8 cellular contexts compared by ENCODE assay signal in genomic region chr5:67493676-67494075, GRCh38.
DNase-seq lines count a peak whose midpoint lies in the region; ATAC-seq, FAIRE-seq and TF ChIP-seq lines count a peak whose summit lies in the region.

No MANE protein-coding gene starts in this region.

- H3K9me3 ChIP-seq in right cardiac atrium (ENCODE audit: control insufficient read depth, low read length) (no peaks in the 10 kb centered on the region), small intestine (ENCODE audit: control insufficient read depth, low read depth) (no peaks in the 10 kb centered on the region)

- no peaks in the 10 kb centered on the region for H3K36me3 ChIP-seq in small intestine (ENCODE audit: control insufficient read depth in 2 of 2, insufficient read depth in 2 of 2, low read length in 2 of 2)

- no peaks in the 10 kb centered on the region for H3K4me1 ChIP-seq in right cardiac atrium (ENCODE audit: control insufficient read depth, insufficient read depth, low read length)
- peaks cover 0 to 3% of the 10 kb centered on the region in 2 donors for H3K4me1 ChIP-seq in small intestine (ENCODE audit: control insufficient read depth in 2 of 2, insufficient read depth in 1 of 2, low read depth in 1 of 2, low read length in 1 of 2)

- H3K4me3 Mint-ChIP-seq in stimulated activated naive B cell treated with anti-CD40 and anti-IgM and Interleukin-4, amounts not matched to agents 10 μg/mL and 1 μg/mL and 100 μg/mL, for 72 hours = no peak overlapping the region
- no peak overlapping the region for H3K4me3 Mint-ChIP-seq in activated T-cell treated with anti-CD3 and anti-CD28 coated beads, Interleukin-2, amount 50 U/mL, for 72 hours

- H3K9me3 Mint-ChIP-seq in stimulated activated naive B cell treated with anti-CD40 and anti-IgM and Interleukin-4, amounts not matched to agents 10 μg/mL and 1 μg/mL and 100 μg/mL, for 72 hours = peaks cover 0 to 4% of the 10 kb centered on the region in 2 donors
- H3K9me3 Mint-ChIP-seq in activated T-cell treated with anti-CD3 and anti-CD28 coated beads, Interleukin-2, amount 50 U/mL, for 72 hours = no peaks in the 10 kb centered on the region

- no peak for FAIRE-seq in small intestine (lab: Jason Lieb, UNC)

- no peak overlapping the region for H3K27ac Mint-ChIP-seq in stimulated activated naive B cell treated with anti-CD40 and anti-IgM and Interleukin-4, amounts not matched to agents 10 μg/mL and 1 μg/mL and 100 μg/mL, for 72 hours
- H3K27ac Mint-ChIP-seq in activated T-cell treated with anti-CD3 and anti-CD28 coated beads, Interleukin-2, amount 50 U/mL, for 72 hours = no peak overlapping the region

- DNase-seq in LHCN-M2 (ENCODE audit: low read depth) (peak; percentile 46), UCSD-AML1 (lab: John Stamatoyannopoulos, UW; ENCODE audit: unreplicated experiment) (peak; percentile 13), right cardiac atrium (peak; percentile 29 to 71 (median 58)), small intestine (peak; percentile 68)
- DNase-seq in stimulated activated naive B cell treated with anti-CD40 and anti-IgM and Interleukin-4, amounts not matched to agents 10 μg/mL and 1 μg/mL and 100 μg/mL, for 72 hours = no peak
- DNase-seq in activated T-cell treated with anti-CD3 and anti-CD28 coated beads, Interleukin-2, amount 50 U/mL, for 72 hours = no peak

- no peak overlapping the region for H3K27ac ChIP-seq in C4-2B
- no peak overlapping the region for H3K27ac ChIP-seq in right cardiac atrium (ENCODE audit: low read length)
- no peak overlapping the region for H3K27ac ChIP-seq in small intestine (ENCODE audit: low read depth in 1 of 2, low read length in 1 of 2)

- no peaks in the 10 kb centered on the region for H3K27me3 Mint-ChIP-seq in stimulated activated naive B cell treated with anti-CD40 and anti-IgM and Interleukin-4, amounts not matched to agents 10 μg/mL and 1 μg/mL and 100 μg/mL, for 72 hours
- no peaks in the 10 kb centered on the region for H3K27me3 Mint-ChIP-seq in activated T-cell treated with anti-CD3 and anti-CD28 coated beads, Interleukin-2, amount 50 U/mL, for 72 hours (ENCODE audit: low read depth)

- peaks cover 0 to 1% of the 10 kb centered on the region in 2 donors for H3K4me1 Mint-ChIP-seq in stimulated activated naive B cell treated with anti-CD40 and anti-IgM and Interleukin-4, amounts not matched to agents 10 μg/mL and 1 μg/mL and 100 μg/mL, for 72 hours
- peaks cover 5% of the 10 kb centered on the region for H3K4me1 Mint-ChIP-seq in activated T-cell treated with anti-CD3 and anti-CD28 coated beads, Interleukin-2, amount 50 U/mL, for 72 hours (ENCODE audit: low read depth)

- intact Hi-C loops in right cardiac atrium (cut with DNase I) = no loop called here

- no peaks in the 10 kb centered on the region for H3K36me3 Mint-ChIP-seq in stimulated activated naive B cell treated with anti-CD40 and anti-IgM and Interleukin-4, amounts not matched to agents 10 μg/mL and 1 μg/mL and 100 μg/mL, for 72 hours
- no peaks in the 10 kb centered on the region for H3K36me3 Mint-ChIP-seq in activated T-cell treated with anti-CD3 and anti-CD28 coated beads, Interleukin-2, amount 50 U/mL, for 72 hours (ENCODE audit: insufficient read depth in 2 of 2)

- H3K27me3 ChIP-seq in right cardiac atrium (ENCODE audit: control insufficient read depth, insufficient read depth) = no peaks in the 10 kb centered on the region
- no peaks in the 10 kb centered on the region for H3K27me3 ChIP-seq in small intestine (ENCODE audit: control insufficient read depth in 2 of 2, insufficient read depth in 2 of 2, low read length in 2 of 2)

- ATAC-seq in right cardiac atrium (peak; percentile 80 to 91), HG02571 (IDR thresholded peaks at IDR 0.05; ENCODE audit: unreplicated experiment) (no peak)
- no peak for ATAC-seq in stimulated activated naive B cell treated with anti-CD40 and anti-IgM and Interleukin-4, amounts not matched to agents 10 μg/mL and 1 μg/mL and 100 μg/mL, for 72 hours (replicated peaks)
- no peak for ATAC-seq in activated T-cell treated with anti-CD3 and anti-CD28 coated beads, Interleukin-2, amount 50 U/mL, for 72 hours (replicated peaks in 1 of 2)

- TF ChIP-seq CTCF in C4-2B (conservative IDR thresholded peaks at IDR 0.05) = peak; percentile 51

- no peak overlapping the region for H3K4me3 ChIP-seq in right cardiac atrium (ENCODE audit: low read length)
- H3K4me3 ChIP-seq in small intestine (ENCODE audit: low read depth in 1 of 2, low read length in 2 of 2) = no peak overlapping the region

- 75% methylated on average over 2 of the region's 2 CpGs for WGBS in right cardiac atrium
- 66 to 88% (median 80%) methylated on average over 2 of the region's 2 CpGs for WGBS in small intestine, 3 donors

Comparison
In these comparisons a context has a peak if more than half of its experiments do, and no peak if none do; other contexts are left out.
1. DNase-seq: peak in LHCN-M2 (single experiment), UCSD-AML1 (single experiment), right cardiac atrium (3 of 3) and small intestine (single experiment); none in stimulated activated naive B cell treated with anti-CD40 and anti-IgM and Interleukin-4, amounts not matched to agents 10 μg/mL and 1 μg/mL and 100 μg/mL, for 72 hours (single experiment) and activated T-cell treated with anti-CD3 and anti-CD28 coated beads, Interleukin-2, amount 50 U/mL, for 72 hours (0 of 2).
2. ATAC-seq: peak in right cardiac atrium (2 of 2); none in stimulated activated naive B cell treated with anti-CD40 and anti-IgM and Interleukin-4, amounts not matched to agents 10 μg/mL and 1 μg/mL and 100 μg/mL, for 72 hours (0 of 2), activated T-cell treated with anti-CD3 and anti-CD28 coated beads, Interleukin-2, amount 50 U/mL, for 72 hours (0 of 2) and HG02571 (single experiment).